8 cellular contexts compared by ENCODE assay signal in the genomic region with DNA sequence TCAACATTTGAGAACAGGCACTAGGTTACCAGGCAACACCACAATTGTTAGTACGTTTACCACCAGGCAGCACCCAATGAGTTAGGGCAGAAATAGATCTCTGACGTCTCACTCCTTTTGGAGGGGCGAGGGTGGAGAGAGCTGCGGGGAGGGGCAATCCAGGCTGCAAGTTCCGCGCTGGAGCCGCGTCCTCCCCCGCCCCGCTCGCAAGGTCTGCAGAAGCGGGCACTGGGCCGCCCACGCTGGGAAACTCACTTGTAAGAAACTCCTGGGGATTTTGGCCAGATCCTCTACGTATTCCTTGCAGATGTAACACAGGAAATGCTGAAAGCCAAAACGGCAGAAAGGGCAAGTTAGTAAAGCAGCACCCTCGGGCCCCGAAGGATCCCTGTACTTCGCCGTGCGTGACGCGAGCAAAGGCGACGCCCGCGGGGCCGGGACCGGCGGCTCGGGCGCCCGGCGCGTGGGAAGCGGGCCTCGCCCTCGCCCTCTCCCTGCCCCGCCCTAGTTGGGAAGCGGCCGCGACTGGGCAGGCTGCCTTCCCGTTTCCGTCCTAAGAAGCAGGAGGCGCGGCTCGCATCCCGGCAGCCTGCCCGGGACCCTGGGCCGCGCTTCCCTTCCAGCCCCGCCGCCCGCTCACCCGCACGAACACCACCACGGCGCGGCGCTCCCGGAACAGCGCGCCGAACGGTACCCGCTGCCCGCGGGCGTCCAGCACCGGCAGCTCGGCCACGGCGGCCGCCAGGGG. TPM values are rescaled to one million over a fixed set of nuclear protein-coding genes. Genes with fewer than 3 reads are reported as not detected.
DNase-seq lines count a peak whose midpoint lies in the region; ATAC-seq, FAIRE-seq and TF ChIP-seq lines count a peak whose summit lies in the region.

No MANE protein-coding gene starts in this region.

- FAIRE-seq in frontal cortex (lab: Jason Lieb, UNC) = no peak

- H3K27ac ChIP-seq in stomach = peak overlapping the region; percentile 95 to 99 (median 95)

- no peak for TF ChIP-seq EP300 in stomach (IDR thresholded peaks at IDR 0.05)

- H3K9me3 ChIP-seq in neuron (ENCODE audit: low read length) = no peaks in the 10 kb centered on the region
- H3K9me3 ChIP-seq in stomach = no peaks in the 10 kb centered on the region

- intact Hi-C loops in stomach (cut with DNase I; ENCODE audit: low total_unique reads) = loop anchor here (10.0 kb wide), 1 partner anchor 220 kb away; no protein-coding TSS in a partner anchor

- peaks cover 3% of the 10 kb centered on the region for H3K4me1 ChIP-seq in neuron (ENCODE audit: insufficient read depth, low read length)
- H3K4me1 ChIP-seq in stomach = peaks cover 4 to 41% (median 18%) of the 10 kb centered on the region in 4 donors

- TF ChIP-seq POLR2A in stomach (IDR thresholded peaks at IDR 0.05) = no peak

- 0 to 1% (median 0%) methylated on average over 29 to 74 of the region's 74 CpGs for WGBS in stomach, 5 donors

- ATAC-seq in GM21515 (IDR thresholded peaks at IDR 0.05; ENCODE audit: unreplicated experiment) = peak; percentile 52

- H3K4me3 ChIP-seq in neuron (ENCODE audit: low read length) = peak overlapping the region; percentile 85
- peak overlapping the region; percentile 61 to 73 (median 62) for H3K4me3 ChIP-seq in stomach

- H3K36me3 ChIP-seq in neuron (ENCODE audit: insufficient read depth, low read length) = no peaks in the 10 kb centered on the region
- H3K36me3 ChIP-seq in stomach = peaks cover 12 to 33% (median 19%) of the 10 kb centered on the region in 4 donors

- peak overlapping the region; percentile 99 for H2AFZ ChIP-seq in neuron (ENCODE audit: low read depth, low read length)

- DNase-seq in COLO829 (ENCODE audit: low spot score) (peak; percentile 67), KBM-7 (peak; percentile 77), SIG-M5 (lab: John Stamatoyannopoulos, UW) (peak; percentile 40), frontal cortex (ENCODE audit: low spot score in 2 of 2) (peak; percentile 76 to 77), stomach (peak; percentile 73)
- peak; percentile 67 for DNase-seq in activated naive CD4-positive, alpha-beta T cell treated with Interleukin-2 at 50 U/mL for 16 hours

- in situ Hi-C loops in KBM-7 (cut with MboI; ENCODE audit: low pct_unique_long_range_greater_than_20kb, low sequenced_read_pairs) = no loop called here

- H3K27me3 ChIP-seq in neuron (ENCODE audit: insufficient read depth, low read length) (no peaks in the 10 kb centered on the region), stomach (no peaks in the 10 kb centered on the region)

- peak in 1 of 7 experiments; percentile 29 for TF ChIP-seq CTCF in stomach (IDR thresholded peaks at IDR 0.05)

RNA-seq across cellular contexts. Expression of gene PRXL2C, which starts 0.5 kb away (rescaled TPM):
- total RNA-seq in frontal cortex (6.9 TPM), stomach (10 to 100 TPM in 3 of 5 donors, 1 to 10 TPM in 2; 6.8 to 35.0 (median 11.6) TPM)
- 1 to 10 TPM; 5.6 to 6.6 (median 6.1) TPM for polyA plus RNA-seq in stomach

RNA-seq across cellular contexts. Expression of gene CDC14B, which starts 35.0 kb away (rescaled TPM):
- 38.3 TPM for total RNA-seq in frontal cortex
- total RNA-seq in stomach = 10 to 100 TPM in 4 of 5 donors, 1 to 10 TPM in 1; 9.3 to 31.9 (median 17.4) TPM
- polyA plus RNA-seq in stomach = 10 to 100 TPM in 2 of 3 donors, 1 to 10 TPM in 1; 4.1 to 17.0 (median 11.1) TPM

Comparison
In these comparisons a context has a peak if more than half of its experiments do, and no peak if none do; other contexts are left out.
1. Peak in every context shown above with its lines: DNase-seq, ATAC-seq, H3K4me3 ChIP-seq and H3K27ac ChIP-seq.